Comparison of ENCODE assay signal across 29 cellular contexts in the genomic region with DNA sequence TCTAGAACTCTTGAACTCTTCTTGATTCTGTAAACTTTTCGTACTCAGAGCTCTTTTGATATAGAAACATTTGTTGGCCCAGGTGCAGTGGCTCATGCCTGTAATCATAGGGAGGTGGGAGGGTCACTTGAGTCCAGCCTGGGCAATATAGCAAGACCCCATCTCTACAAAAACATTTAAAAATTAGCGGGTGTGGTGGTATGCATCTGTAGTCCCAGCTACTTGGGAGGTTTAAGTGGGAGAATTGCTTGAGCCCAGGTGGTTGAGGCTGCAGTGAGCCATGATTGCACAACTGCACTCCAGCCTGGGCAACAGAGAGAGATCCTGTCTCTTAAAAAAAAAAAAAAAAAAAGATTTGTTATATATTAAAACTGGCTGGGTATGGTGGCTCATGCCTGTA.
"Had no signal": no experiment of that assay in that cellular context is flagged by ENCODE, and none has a peak within 500 bp of the region (broad histone marks: within the 10 kb centered on the region; RNA-seq: fewer than 3 reads in every experiment).

No MANE protein-coding gene starts in this region.

- H3K36me3 Mint-ChIP-seq: activated naive CD8-positive, alpha-beta T cell; brain had no signal

- H3K9me3 Mint-ChIP-seq: activated CD4-positive, alpha-beta memory T cell treated with anti-CD3 and anti-CD28 coated beads, Interleukin-2, amount 10 ng/mL, durations not matched to agents 7 days and 5 days; activated CD4-positive, alpha-beta T cell treated with anti-CD3 and anti-CD28 coated beads, Interleukin-2, amount 10 ng/mL, durations not matched to agents 7 days and 5 days; activated T-cell treated with anti-CD3 and anti-CD28 coated beads, Interleukin-2, amount 50 U/mL, for 24 hours; endodermal cell had no signal

- H3K27me3 ChIP-seq: breast epithelium, cardiac muscle cell, colonic mucosa, dorsolateral prefrontal cortex had no signal

- H3K27me3 Mint-ChIP-seq: activated CD4-positive, alpha-beta memory T cell treated with anti-CD3 and anti-CD28 coated beads, Interleukin-2, amount 10 ng/mL, durations not matched to agents 7 days and 5 days had no signal

- ATAC-seq: activated T-cell treated with anti-CD3 and anti-CD28 coated beads, Interleukin-2, amount 50 U/mL, for 72 hours; esophagus mucosa had no signal

- H3K9me3 ChIP-seq: breast epithelium, colonic mucosa had no signal

- H3K36me3 ChIP-seq: breast epithelium, cardiac muscle cell, colonic mucosa had no signal

- H3K4me1 Mint-ChIP-seq: activated CD4-positive, alpha-beta memory T cell treated with anti-CD3 and anti-CD28 coated beads, Interleukin-2, amount 10 ng/mL, durations not matched to agents 7 days and 5 days; activated CD4-positive, alpha-beta T cell treated with anti-CD3 and anti-CD28 coated beads, Interleukin-2, amount 10 ng/mL, durations not matched to agents 7 days and 5 days had no signal

- DNase-seq: activated CD4-positive, alpha-beta memory T cell treated with anti-CD3 and anti-CD28 coated beads, Interleukin-2, amount 10 ng/mL, durations not matched to agents 7 days and 5 days; activated CD4-positive, alpha-beta T cell treated with anti-CD3 and anti-CD28 coated beads for 1 hour; activated CD4-positive, alpha-beta T cell treated with anti-CD3 and anti-CD28 coated beads for 4 hours; activated CD4-positive, alpha-beta T cell treated with anti-CD3 and anti-CD28 coated beads, Interleukin-2, amount 10 ng/mL, durations not matched to agents 7 days and 5 days; activated CD4-positive, alpha-beta T cell treated with anti-CD3 and anti-CD28 coated beads, Interleukin-2, amount 50 U/mL, for 4 hours; activated CD8-positive, alpha-beta memory T cell treated with anti-CD3 and anti-CD28 coated beads, Interleukin-2, amount 50 U/mL, for 48 hours; activated effector memory CD4-positive, alpha-beta T cell treated with Interleukin-2 at 50 U/mL for 16 hours; activated gamma-delta T cell treated with Interleukin-2 at 50 U/mL for 16 hours; activated naive CD4-positive, alpha-beta T cell treated with anti-CD3 and anti-CD28 coated beads, Interleukin-2, amount 50 U/mL, for 16 hours; activated naive CD4-positive, alpha-beta T cell treated with Interleukin-2 at 50 U/mL for 16 hours; activated T-cell treated with anti-CD3 and anti-CD28 coated beads for 4 hours; activated T-cell treated with anti-CD3 and anti-CD28 coated beads, Interleukin-2, amount 50 U/mL, for 24 hours; activated T-cell treated with anti-CD3 and anti-CD28 coated beads, Interleukin-2, amount 50 U/mL, for 72 hours; amniotic stem cell; anterior cingulate cortex; central memory CD4-positive, alpha-beta T cell; cerebellar nuclear complex; colonic mucosa; dorsolateral prefrontal cortex; effector memory CD4-positive, alpha-beta T cell; endodermal cell; foreskin fibroblast; T-helper 2 cell had no signal

- H3K4me1 ChIP-seq: breast epithelium, colonic mucosa had no signal

- H3K4me3 ChIP-seq: breast epithelium, cardiac muscle cell, colonic mucosa, dorsolateral prefrontal cortex had no signal

- H3K27ac ChIP-seq: breast epithelium, cardiac muscle cell, colonic mucosa, dorsolateral prefrontal cortex had no signal

- H3K4me3 Mint-ChIP-seq: activated CD4-positive, alpha-beta memory T cell treated with anti-CD3 and anti-CD28 coated beads, Interleukin-2, amount 10 ng/mL, durations not matched to agents 7 days and 5 days; activated CD4-positive, alpha-beta T cell treated with anti-CD3 and anti-CD28 coated beads, Interleukin-2, amount 10 ng/mL, durations not matched to agents 7 days and 5 days; activated naive CD8-positive, alpha-beta T cell; activated T-cell treated with anti-CD3 and anti-CD28 coated beads, Interleukin-2, amount 50 U/mL, for 24 hours; activated T-cell treated with anti-CD3 and anti-CD28 coated beads, Interleukin-2, amount 50 U/mL, for 72 hours; dendritic cell treated with granulocyte-macrophage colony-stimulating factor and Interleukin-4, amounts not matched to agents 40 ng/mL and 50 ng/mL, for 4 days; endodermal cell had no signal

- H3K27ac Mint-ChIP-seq: activated CD4-positive, alpha-beta memory T cell treated with anti-CD3 and anti-CD28 coated beads, Interleukin-2, amount 10 ng/mL, durations not matched to agents 7 days and 5 days; activated CD4-positive, alpha-beta T cell treated with anti-CD3 and anti-CD28 coated beads, Interleukin-2, amount 10 ng/mL, durations not matched to agents 7 days and 5 days; activated naive CD8-positive, alpha-beta T cell; activated T-cell treated with anti-CD3 and anti-CD28 coated beads, Interleukin-2, amount 50 U/mL, for 24 hours; activated T-cell treated with anti-CD3 and anti-CD28 coated beads, Interleukin-2, amount 50 U/mL, for 72 hours; dendritic cell treated with granulocyte-macrophage colony-stimulating factor and Interleukin-4, amounts not matched to agents 40 ng/mL and 50 ng/mL, for 4 days; endodermal cell had no signal
